3 cellular contexts compared by ENCODE assay signal in the genomic region with DNA sequence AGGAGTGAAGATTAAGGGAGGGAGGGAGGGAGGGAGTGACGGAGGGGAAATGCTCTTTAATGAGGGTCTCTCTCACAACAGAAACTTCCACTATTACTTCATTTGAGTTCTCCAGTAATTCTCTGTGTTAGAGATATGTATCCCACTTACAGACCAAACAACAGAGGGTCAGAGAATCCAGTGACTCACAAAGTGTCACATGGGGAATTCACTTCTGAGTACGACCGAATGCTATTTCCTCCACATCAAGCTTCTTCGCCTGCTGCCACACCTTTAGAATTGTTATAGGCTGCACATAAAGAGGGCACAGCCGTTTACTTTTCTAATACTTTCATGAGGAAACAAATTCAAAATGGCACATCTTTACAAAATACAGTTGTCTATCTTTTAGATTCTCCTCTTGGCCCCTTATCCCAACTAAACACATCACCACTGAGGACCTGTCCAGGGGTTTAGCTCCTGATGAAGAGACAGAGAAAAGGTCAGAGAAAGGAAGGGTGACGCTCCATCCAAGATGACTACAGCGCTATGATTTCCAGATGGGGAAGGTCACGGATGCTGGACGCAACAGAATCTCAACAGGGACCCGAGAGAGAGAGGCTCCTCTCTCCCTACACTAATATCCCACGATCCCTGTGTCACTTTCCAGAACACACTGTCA.
TF ChIP-seq lines count a peak whose summit lies in the region.

No MANE protein-coding gene starts in this region.

TF ChIP-seq in SK-N-SH, 30 proteins besides CTCF, POLR2A, EP300 and RAD21 (continued from another document):
- TF ChIP-seq FOSL2 (IDR thresholded peaks at IDR 0.05; ENCODE audit: borderline replicate concordance, low read depth) (peak; percentile 34; the same call in 1 of the 2 replicates), MXI1 (IDR thresholded peaks at IDR 0.05; ENCODE audit: low read depth, low read length) (no peak)
- TF ChIP-seq, protein P1, sequence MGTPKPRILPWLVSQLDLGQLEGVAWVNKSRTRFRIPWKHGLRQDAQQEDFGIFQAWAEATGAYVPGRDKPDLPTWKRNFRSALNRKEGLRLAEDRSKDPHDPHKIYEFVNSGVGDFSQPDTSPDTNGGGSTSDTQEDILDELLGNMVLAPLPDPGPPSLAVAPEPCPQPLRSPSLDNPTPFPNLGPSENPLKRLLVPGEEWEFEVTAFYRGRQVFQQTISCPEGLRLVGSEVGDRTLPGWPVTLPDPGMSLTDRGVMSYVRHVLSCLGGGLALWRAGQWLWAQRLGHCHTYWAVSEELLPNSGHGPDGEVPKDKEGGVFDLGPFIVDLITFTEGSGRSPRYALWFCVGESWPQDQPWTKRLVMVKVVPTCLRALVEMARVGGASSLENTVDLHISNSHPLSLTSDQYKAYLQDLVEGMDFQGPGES (IDR thresholded peaks at IDR 0.05; ENCODE audit: low read depth, low read length): no peak

TF ChIP-seq in SK-N-SH treated with all-trans-retinoic acid at 6 μM for 48 hours, 23 proteins besides CTCF, POLR2A, EP300 and RAD21 (continued from another document):
- TF ChIP-seq, protein P2, sequence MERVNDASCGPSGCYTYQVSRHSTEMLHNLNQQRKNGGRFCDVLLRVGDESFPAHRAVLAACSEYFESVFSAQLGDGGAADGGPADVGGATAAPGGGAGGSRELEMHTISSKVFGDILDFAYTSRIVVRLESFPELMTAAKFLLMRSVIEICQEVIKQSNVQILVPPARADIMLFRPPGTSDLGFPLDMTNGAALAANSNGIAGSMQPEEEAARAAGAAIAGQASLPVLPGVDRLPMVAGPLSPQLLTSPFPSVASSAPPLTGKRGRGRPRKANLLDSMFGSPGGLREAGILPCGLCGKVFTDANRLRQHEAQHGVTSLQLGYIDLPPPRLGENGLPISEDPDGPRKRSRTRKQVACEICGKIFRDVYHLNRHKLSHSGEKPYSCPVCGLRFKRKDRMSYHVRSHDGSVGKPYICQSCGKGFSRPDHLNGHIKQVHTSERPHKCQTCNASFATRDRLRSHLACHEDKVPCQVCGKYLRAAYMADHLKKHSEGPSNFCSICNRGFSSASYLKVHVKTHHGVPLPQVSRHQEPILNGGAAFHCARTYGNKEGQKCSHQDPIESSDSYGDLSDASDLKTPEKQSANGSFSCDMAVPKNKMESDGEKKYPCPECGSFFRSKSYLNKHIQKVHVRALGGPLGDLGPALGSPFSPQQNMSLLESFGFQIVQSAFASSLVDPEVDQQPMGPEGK (CRISPR knock-in tag; IDR thresholded peaks at IDR 0.05; ENCODE audit: borderline replicate concordance): no peak
- TF ChIP-seq ZFP3 (CRISPR knock-in tag; IDR thresholded peaks at IDR 0.05): no peak
- TF ChIP-seq, protein P3, sequence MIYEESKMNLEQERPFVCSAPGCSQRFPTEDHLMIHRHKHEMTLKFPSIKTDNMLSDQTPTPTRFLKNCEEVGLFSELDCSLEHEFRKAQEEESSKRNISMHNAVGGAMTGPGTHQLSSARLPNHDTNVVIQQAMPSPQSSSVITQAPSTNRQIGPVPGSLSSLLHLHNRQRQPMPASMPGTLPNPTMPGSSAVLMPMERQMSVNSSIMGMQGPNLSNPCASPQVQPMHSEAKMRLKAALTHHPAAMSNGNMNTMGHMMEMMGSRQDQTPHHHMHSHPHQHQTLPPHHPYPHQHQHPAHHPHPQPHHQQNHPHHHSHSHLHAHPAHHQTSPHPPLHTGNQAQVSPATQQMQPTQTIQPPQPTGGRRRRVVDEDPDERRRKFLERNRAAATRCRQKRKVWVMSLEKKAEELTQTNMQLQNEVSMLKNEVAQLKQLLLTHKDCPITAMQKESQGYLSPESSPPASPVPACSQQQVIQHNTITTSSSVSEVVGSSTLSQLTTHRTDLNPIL (CRISPR knock-in tag; IDR thresholded peaks at IDR 0.05; ENCODE audit: low read depth): no peak
- TF ChIP-seq ZFP30 (CRISPR knock-in tag; IDR thresholded peaks at IDR 0.05): no peak
- no peak for TF ChIP-seq BACH2 (CRISPR knock-in tag; IDR thresholded peaks at IDR 0.05; ENCODE audit: borderline replicate concordance)
- no peak for TF ChIP-seq ZNF8 (CRISPR knock-in tag; IDR thresholded peaks at IDR 0.05)
- TF ChIP-seq ARNTL (CRISPR knock-in tag; IDR thresholded peaks at IDR 0.05; ENCODE audit: borderline replicate concordance, low read depth): no peak
- no peak for TF ChIP-seq SNAI2 (CRISPR knock-in tag; IDR thresholded peaks at IDR 0.05)

TF ChIP-seq in K562, 482 proteins besides CTCF, POLR2A, EP300 and RAD21 (continued from another document and continues in another):
- no peak for TF ChIP-seq POLR2B (IDR thresholded peaks at IDR 0.05; ENCODE audit: low read depth, partially characterized antibody)
- no peak for TF ChIP-seq DPF2 (IDR thresholded peaks at IDR 0.05)
- TF ChIP-seq SMC3 (conservative IDR thresholded peaks at IDR 0.05; ENCODE audit: insufficient read depth, low read depth, low read length): no peak
- TF ChIP-seq, protein P4, sequence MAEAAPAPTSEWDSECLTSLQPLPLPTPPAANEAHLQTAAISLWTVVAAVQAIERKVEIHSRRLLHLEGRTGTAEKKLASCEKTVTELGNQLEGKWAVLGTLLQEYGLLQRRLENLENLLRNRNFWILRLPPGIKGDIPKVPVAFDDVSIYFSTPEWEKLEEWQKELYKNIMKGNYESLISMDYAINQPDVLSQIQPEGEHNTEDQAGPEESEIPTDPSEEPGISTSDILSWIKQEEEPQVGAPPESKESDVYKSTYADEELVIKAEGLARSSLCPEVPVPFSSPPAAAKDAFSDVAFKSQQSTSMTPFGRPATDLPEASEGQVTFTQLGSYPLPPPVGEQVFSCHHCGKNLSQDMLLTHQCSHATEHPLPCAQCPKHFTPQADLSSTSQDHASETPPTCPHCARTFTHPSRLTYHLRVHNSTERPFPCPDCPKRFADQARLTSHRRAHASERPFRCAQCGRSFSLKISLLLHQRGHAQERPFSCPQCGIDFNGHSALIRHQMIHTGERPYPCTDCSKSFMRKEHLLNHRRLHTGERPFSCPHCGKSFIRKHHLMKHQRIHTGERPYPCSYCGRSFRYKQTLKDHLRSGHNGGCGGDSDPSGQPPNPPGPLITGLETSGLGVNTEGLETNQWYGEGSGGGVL (CRISPR knock-in tag; IDR thresholded peaks at IDR 0.05): no peak
- TF ChIP-seq ASH1L (IDR thresholded peaks at IDR 0.05; ENCODE audit: borderline replicate concordance, low read depth, partially characterized antibody): no peak
- TF ChIP-seq, protein P5, sequence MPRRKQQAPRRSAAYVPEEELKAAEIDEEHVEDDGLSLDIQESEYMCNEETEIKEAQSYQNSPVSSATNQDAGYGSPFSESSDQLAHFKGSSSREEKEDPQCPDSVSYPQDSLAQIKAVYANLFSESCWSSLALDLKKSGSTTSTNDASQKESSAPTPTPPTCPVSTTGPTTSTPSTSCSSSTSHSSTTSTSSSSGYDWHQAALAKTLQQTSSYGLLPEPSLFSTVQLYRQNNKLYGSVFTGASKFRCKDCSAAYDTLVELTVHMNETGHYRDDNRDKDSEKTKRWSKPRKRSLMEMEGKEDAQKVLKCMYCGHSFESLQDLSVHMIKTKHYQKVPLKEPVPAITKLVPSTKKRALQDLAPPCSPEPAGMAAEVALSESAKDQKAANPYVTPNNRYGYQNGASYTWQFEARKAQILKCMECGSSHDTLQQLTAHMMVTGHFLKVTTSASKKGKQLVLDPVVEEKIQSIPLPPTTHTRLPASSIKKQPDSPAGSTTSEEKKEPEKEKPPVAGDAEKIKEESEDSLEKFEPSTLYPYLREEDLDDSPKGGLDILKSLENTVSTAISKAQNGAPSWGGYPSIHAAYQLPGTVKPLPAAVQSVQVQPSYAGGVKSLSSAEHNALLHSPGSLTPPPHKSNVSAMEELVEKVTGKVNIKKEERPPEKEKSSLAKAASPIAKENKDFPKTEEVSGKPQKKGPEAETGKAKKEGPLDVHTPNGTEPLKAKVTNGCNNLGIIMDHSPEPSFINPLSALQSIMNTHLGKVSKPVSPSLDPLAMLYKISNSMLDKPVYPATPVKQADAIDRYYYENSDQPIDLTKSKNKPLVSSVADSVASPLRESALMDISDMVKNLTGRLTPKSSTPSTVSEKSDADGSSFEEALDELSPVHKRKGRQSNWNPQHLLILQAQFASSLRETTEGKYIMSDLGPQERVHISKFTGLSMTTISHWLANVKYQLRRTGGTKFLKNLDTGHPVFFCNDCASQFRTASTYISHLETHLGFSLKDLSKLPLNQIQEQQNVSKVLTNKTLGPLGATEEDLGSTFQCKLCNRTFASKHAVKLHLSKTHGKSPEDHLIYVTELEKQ (CRISPR knock-in tag; IDR thresholded peaks at IDR 0.05): no peak
- TF ChIP-seq ZNF77 (CRISPR knock-in tag; IDR thresholded peaks at IDR 0.05): no peak
- TF ChIP-seq STAG1 (CRISPR knock-in tag; IDR thresholded peaks at IDR 0.05; ENCODE audit: borderline replicate concordance): no peak
- no peak for TF ChIP-seq ZNF584 (CRISPR knock-in tag; IDR thresholded peaks at IDR 0.05; ENCODE audit: low read depth)
- TF ChIP-seq, protein P6, sequence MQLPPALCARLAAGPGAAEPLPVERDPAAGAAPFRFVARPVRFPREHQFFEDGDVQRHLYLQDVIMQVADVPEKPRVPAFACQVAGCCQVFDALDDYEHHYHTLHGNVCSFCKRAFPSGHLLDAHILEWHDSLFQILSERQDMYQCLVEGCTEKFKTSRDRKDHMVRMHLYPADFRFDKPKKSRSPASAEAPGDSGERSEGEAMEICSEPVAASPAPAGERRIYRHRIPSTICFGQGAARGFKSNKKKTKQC (CRISPR knock-in tag; IDR thresholded peaks at IDR 0.05): no peak
- TF ChIP-seq FOSL1 (tag; conservative IDR thresholded peaks at IDR 0.05): peak; percentile 68
- no peak for TF ChIP-seq BHLHE40 (IDR thresholded peaks at IDR 0.05; ENCODE audit: low read length)
- TF ChIP-seq, protein P7, sequence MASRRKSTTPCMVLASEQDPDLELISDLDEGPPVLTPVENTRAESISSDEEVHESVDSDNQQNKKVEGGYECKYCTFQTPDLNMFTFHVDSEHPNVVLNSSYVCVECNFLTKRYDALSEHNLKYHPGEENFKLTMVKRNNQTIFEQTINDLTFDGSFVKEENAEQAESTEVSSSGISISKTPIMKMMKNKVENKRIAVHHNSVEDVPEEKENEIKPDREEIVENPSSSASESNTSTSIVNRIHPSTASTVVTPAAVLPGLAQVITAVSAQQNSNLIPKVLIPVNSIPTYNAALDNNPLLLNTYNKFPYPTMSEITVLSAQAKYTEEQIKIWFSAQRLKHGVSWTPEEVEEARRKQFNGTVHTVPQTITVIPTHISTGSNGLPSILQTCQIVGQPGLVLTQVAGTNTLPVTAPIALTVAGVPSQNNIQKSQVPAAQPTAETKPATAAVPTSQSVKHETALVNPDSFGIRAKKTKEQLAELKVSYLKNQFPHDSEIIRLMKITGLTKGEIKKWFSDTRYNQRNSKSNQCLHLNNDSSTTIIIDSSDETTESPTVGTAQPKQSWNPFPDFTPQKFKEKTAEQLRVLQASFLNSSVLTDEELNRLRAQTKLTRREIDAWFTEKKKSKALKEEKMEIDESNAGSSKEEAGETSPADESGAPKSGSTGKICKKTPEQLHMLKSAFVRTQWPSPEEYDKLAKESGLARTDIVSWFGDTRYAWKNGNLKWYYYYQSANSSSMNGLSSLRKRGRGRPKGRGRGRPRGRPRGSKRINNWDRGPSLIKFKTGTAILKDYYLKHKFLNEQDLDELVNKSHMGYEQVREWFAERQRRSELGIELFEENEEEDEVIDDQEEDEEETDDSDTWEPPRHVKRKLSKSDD (conservative IDR thresholded peaks at IDR 0.05; ENCODE audit: low read length): no peak
- TF ChIP-seq ZNF175 (CRISPR knock-in tag; IDR thresholded peaks at IDR 0.05; ENCODE audit: low read depth): 0 out of 2 replicates have a peak, but pooled peaks have one; percentile 28
- no peak for TF ChIP-seq FOXM1 (IDR thresholded peaks at IDR 0.05; ENCODE audit: low read depth)
- TF ChIP-seq FOXM1 (CRISPR knock-in tag; IDR thresholded peaks at IDR 0.05; ENCODE audit: low read depth): no peak
- no peak for TF ChIP-seq TRIM24 (IDR thresholded peaks at IDR 0.05)
- no peak for TF ChIP-seq CBX8 (IDR thresholded peaks at IDR 0.05; ENCODE audit: borderline replicate concordance, extremely low read depth, low read depth, low read length, poor library complexity, severe bottlenecking)
- TF ChIP-seq ZNF41 (CRISPR knock-in tag; conservative IDR thresholded peaks at IDR 0.05): no peak
- TF ChIP-seq HDAC2 (IDR thresholded peaks at IDR 0.05): no peak
- no peak for TF ChIP-seq U2AF1 (optimal IDR thresholded peaks at IDR 0.05; ENCODE audit: low read depth, low read length)
- TF ChIP-seq, protein P8, sequence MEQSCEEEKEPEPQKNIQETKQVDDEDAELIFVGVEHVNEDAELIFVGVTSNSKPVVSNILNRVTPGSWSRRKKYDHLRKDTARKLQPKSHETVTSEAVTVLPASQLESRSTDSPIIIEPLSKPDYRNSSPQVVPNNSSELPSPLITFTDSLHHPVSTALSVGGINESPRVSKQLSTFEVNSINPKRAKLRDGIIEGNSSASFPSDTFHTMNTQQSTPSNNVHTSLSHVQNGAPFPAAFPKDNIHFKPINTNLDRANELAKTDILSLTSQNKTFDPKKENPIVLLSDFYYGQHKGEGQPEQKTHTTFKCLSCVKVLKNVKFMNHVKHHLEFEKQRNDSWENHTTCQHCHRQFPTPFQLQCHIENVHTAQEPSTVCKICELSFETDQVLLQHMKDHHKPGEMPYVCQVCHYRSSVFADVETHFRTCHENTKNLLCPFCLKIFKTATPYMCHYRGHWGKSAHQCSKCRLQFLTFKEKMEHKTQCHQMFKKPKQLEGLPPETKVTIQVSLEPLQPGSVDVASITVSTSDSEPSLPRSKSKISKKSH (CRISPR knock-in tag; IDR thresholded peaks at IDR 0.05): no peak
- peak; percentile 39; the same call in 1 of the 2 replicates for TF ChIP-seq JUND (IDR thresholded peaks at IDR 0.05; ENCODE audit: borderline replicate concordance, low read depth, low read length)
- no peak; the same call in 2 of the 3 replicates for TF ChIP-seq JUND (tag; IDR thresholded peaks at IDR 0.05; ENCODE audit: borderline replicate concordance, low read depth, low read length)
- no peak for TF ChIP-seq SRF (CRISPR knock-in tag; IDR thresholded peaks at IDR 0.05)
